In the genomic region with DNA sequence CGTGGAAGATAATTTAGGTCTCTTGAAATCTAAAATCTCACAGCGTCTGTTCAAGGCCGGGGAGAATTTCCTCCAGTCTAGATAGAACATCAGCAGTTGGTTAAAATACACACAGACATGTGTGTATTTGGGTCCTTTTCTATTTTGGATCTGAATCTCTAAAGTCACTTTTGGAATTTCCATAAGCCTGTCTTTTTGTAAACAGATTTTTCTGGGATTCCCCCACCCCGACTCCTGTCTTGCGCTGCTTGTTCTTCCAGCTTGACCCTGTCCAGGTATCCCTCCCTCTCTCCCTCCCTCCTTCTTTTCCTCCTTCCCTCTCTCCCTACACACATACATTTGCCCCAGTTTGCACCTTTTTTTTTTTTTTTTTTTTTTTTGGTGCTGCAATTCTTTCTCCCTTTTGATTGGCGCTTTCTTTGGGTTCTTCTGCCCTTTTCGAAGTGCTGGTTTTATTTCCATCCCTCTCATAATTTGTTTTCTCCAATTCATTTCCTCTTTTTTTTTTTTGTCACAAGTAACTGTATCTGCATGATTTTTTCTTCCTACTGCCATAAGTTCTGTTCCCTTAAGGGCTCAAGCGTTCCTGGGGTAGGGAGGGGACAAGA, we compare ENCODE assay signal across 8 cellular contexts.
A peak's percentile ranks its signal among the peaks of the same experiment; 100 is the strongest.
DNase-seq lines count a peak whose midpoint lies in the region; ATAC-seq, FAIRE-seq and TF ChIP-seq lines count a peak whose summit lies in the region.

No MANE protein-coding gene starts in this region.

- peak overlapping the region; percentile 98 for H4K91ac ChIP-seq in trophoblast cell (ENCODE audit: low read depth, low read length)

- H2BK120ac ChIP-seq in trophoblast cell (ENCODE audit: insufficient read depth, low read length, poor library complexity): peak overlapping the region; percentile 99

- H3K27me3 ChIP-seq in GM23248 (replicated peaks; ENCODE audit: insufficient read depth): no peaks in the 10 kb centered on the region
- H3K27me3 ChIP-seq in Panc1 (ENCODE audit: control insufficient read depth, insufficient read depth, low read length): no peaks in the 10 kb centered on the region; the same call in 1 of the 2 replicates
- no peaks in the 10 kb centered on the region for H3K27me3 ChIP-seq in esophagus muscularis mucosa
- no peaks in the 10 kb centered on the region for H3K27me3 ChIP-seq in trophoblast cell (ENCODE audit: insufficient read depth, low read length)

- no peak overlapping the region for H2BK12ac ChIP-seq in trophoblast cell (ENCODE audit: low read length)

- DNase-seq in GM23248: no peak
- no peak for DNase-seq in Panc1 (ENCODE audit: low read depth, low spot score)
- no peak for DNase-seq in esophagus muscularis mucosa (ENCODE audit: extremely low spot score)
- peak in 1 of 2 donors; percentile 50 for DNase-seq in trophoblast cell
- no peak for DNase-seq in cortex of kidney (lab: John Stamatoyannopoulos, UW)
- DNase-seq in HTR-8/SVneo (ENCODE audit: insufficient read length, low spot score): no peak
- no peak for DNase-seq in activated CD8-positive, alpha-beta memory T cell treated with anti-CD3 and anti-CD28 coated beads, Interleukin-2, amount 50 U/mL, for 4 hours

- no peak for TF ChIP-seq POLR2A in esophagus muscularis mucosa (IDR thresholded peaks at IDR 0.05; ENCODE audit: low read depth)

- H3K9ac ChIP-seq in GM23248 (peak overlapping the region; percentile 92), trophoblast cell (ENCODE audit: low read length) (peak overlapping the region; percentile 24)

- H3K9me3 ChIP-seq in GM23248 (ENCODE audit: low read depth): no peaks in the 10 kb centered on the region
- no peaks in the 10 kb centered on the region for H3K9me3 ChIP-seq in Panc1 (ENCODE audit: control insufficient read depth, insufficient read depth, low read depth, low read length)
- H3K9me3 ChIP-seq in esophagus muscularis mucosa: no peaks in the 10 kb centered on the region
- H3K9me3 ChIP-seq in trophoblast cell (ENCODE audit: insufficient read depth, low read depth, low read length): no peaks in the 10 kb centered on the region

- peak overlapping the region; percentile 82 for H3K4me3 ChIP-seq in GM23248
- peak overlapping the region; percentile 71 to 72 for H3K4me3 ChIP-seq in Panc1 (ENCODE audit: low read depth in 2 of 2, low read length in 2 of 2)
- peak overlapping the region; percentile 79 to 89 (median 82) for H3K4me3 ChIP-seq in esophagus muscularis mucosa
- peak overlapping the region; percentile 77 for H3K4me3 ChIP-seq in trophoblast cell (ENCODE audit: low read depth, low read length)

- CTCF ChIA-PET in Panc1 (lab: Charles Lee): no interaction called here

- H3K27ac ChIP-seq in GM23248 (peak overlapping the region; percentile 97), Panc1 (ENCODE audit: low read length) (peak overlapping the region; percentile 80), esophagus muscularis mucosa (replicated peaks in 1 of 4) (peak overlapping the region; percentile 92 to 99 (median 99)), trophoblast cell (ENCODE audit: low read depth, low read length) (peak overlapping the region; percentile 99)

- TF ChIP-seq EP300 in esophagus muscularis mucosa (IDR thresholded peaks at IDR 0.05): no peak

- TF ChIP-seq CTCF in Panc1 (IDR thresholded peaks at IDR 0.05) (no peak), esophagus muscularis mucosa (IDR thresholded peaks at IDR 0.05) (no peak)

- POLR2A ChIA-PET in Panc1 (lab: Charles Lee): interaction anchor here (0.6 to 1.3 kb wide), 2 partner anchors 22 to 24 kb away, joined by 4 to 7 read pairs; no protein-coding TSS in a partner anchor

- H3K4me2 ChIP-seq in GM23248 (ENCODE audit: unreplicated experiment): peak overlapping the region; percentile 93
- H3K4me2 ChIP-seq in trophoblast cell (ENCODE audit: low read length): peak overlapping the region; percentile 67

- H3K14ac ChIP-seq in trophoblast cell (ENCODE audit: low read length): peak overlapping the region; percentile 86

- H3K23ac ChIP-seq in trophoblast cell (ENCODE audit: low read length): no peak overlapping the region

- 8 to 9% methylated on average over 8 of the region's 8 CpGs for WGBS in GM23248 (ENCODE audit: low coverage in 1 of 2, low lambda C conversion rate in 2 of 2, missing lambda C conversion rate in 2 of 2), 2 experiments
- WGBS in esophagus muscularis mucosa: 18% methylated on average over 7 of the region's 8 CpGs
- WGBS in trophoblast cell (ENCODE audit: extremely low coverage, insufficient coverage, insufficient read length): no CpG with 5 or more reads among the region's 8 CpGs

- H3K79me2 ChIP-seq in GM23248 (ENCODE audit: insufficient read depth) (no peaks in the 10 kb centered on the region), trophoblast cell (ENCODE audit: control insufficient read depth, insufficient read depth, low read length, poor library complexity) (peaks cover 3% of the 10 kb centered on the region)

- H3K4me1 ChIP-seq in GM23248 (ENCODE audit: insufficient read depth) (peaks cover 44% of the 10 kb centered on the region), Panc1 (ENCODE audit: control insufficient read depth, insufficient read depth, low read length) (peaks cover 35% of the 10 kb centered on the region), esophagus muscularis mucosa (peaks cover 16 to 37% (median 33%) of the 10 kb centered on the region in 4 donors), trophoblast cell (ENCODE audit: control insufficient read depth in 1 of 2, insufficient read depth in 2 of 2, low read length in 2 of 2) (peaks cover 4 to 5% of the 10 kb centered on the region in 2 experiments)

- no peaks in the 10 kb centered on the region for H3K9me2 ChIP-seq in GM23248 (ENCODE audit: insufficient read depth)

- H2BK5ac ChIP-seq in trophoblast cell (ENCODE audit: low read depth, low read length, poor library complexity): peak overlapping the region; percentile 85

- no peak for ATAC-seq in Panc1
- no peak for ATAC-seq in GM21529 (IDR thresholded peaks at IDR 0.05; ENCODE audit: unreplicated experiment)

- no peak for FAIRE-seq in HTR-8/SVneo (lab: Jason Lieb, UNC)

- in situ Hi-C loops in GM23248 (cut with MboI) (no loop called here), Panc1 (cut with HindIII; ENCODE audit: low pct_unique_long_range_greater_than_20kb, low sequenced_read_pairs) (no loop called here)

- no peak overlapping the region for H2AK5ac ChIP-seq in trophoblast cell (ENCODE audit: low read length)

- H3K4ac ChIP-seq in trophoblast cell (ENCODE audit: low read depth, low read length): peak overlapping the region; percentile 61

- H3K18ac ChIP-seq in trophoblast cell (ENCODE audit: low read length): peak overlapping the region; percentile 96

- no TSS peak for BruUV-seq in Panc1 (replicated peaks; lab: Mats Ljungman, UMichigan)

- peak overlapping the region; percentile 92 for H4K12ac ChIP-seq in trophoblast cell (ENCODE audit: low read depth, low read length)

- intact Hi-C loops in Panc1 (cut with micrococcal nuclease; ENCODE audit: unreplicated experiment): no loop called here
- intact Hi-C loops in esophagus muscularis mucosa (cut with DNase I): loop anchor here (5.0 kb wide), 2 partner anchors 64 to 116 kb away; a partner anchor contains a TSS

- peak overlapping the region; percentile 75 for H4K8ac ChIP-seq in trophoblast cell (ENCODE audit: low read depth, low read length)

- no peaks in the 10 kb centered on the region for H4K20me1 ChIP-seq in GM23248 (ENCODE audit: insufficient read depth)

- H3K79me1 ChIP-seq in trophoblast cell (ENCODE audit: low read length): peaks cover 10% of the 10 kb centered on the region

- H3F3A ChIP-seq in GM23248 (ENCODE audit: insufficient read depth): peaks cover 27% of the 10 kb centered on the region

- H3K36me3 ChIP-seq in GM23248 (ENCODE audit: low read depth) (no peaks in the 10 kb centered on the region), Panc1 (ENCODE audit: control insufficient read depth, insufficient read depth, low read length) (no peaks in the 10 kb centered on the region), esophagus muscularis mucosa (no peaks in the 10 kb centered on the region), trophoblast cell (ENCODE audit: control insufficient read depth in 1 of 2, insufficient read depth in 2 of 2, low read length in 2 of 2) (no peaks in the 10 kb centered on the region)

- H2AFZ ChIP-seq in GM23248: peak overlapping the region; percentile 82
- peak overlapping the region; percentile 96 for H2AFZ ChIP-seq in trophoblast cell (ENCODE audit: insufficient read depth, low read length, poor library complexity)
